ENCODE assay signal across 25 cellular contexts in genomic region chr6:34897130-34897529, GRCh38.
"Had no signal": no experiment of that assay in that cellular context is flagged by ENCODE, and none has a peak within 500 bp of the region (broad histone marks: within the 10 kb centered on the region; RNA-seq: fewer than 3 reads in every experiment).

No MANE protein-coding gene starts in this region.

- H3K9me3 Mint-ChIP-seq: activated naive CD8-positive, alpha-beta T cell treated with anti-CD3 and anti-CD28 coated beads for 36 hours; brain; endodermal cell; nephron; T-helper 1 cell treated with Interleukin-12 subunit alpha and Interleukin-12 subunit beta and Interleukin-4 antibody, amounts not matched to agents 30 μg/mL and 1 μg/mL, for 36 hours had no signal

- H3K27ac ChIP-seq: ascending aorta, lower lobe of right lung, ovary, transverse colon, VCaP had no signal

- H3K36me3 ChIP-seq: ascending aorta, lower lobe of right lung, ovary, transverse colon had no signal

- H3K4me3 ChIP-seq: ascending aorta, lower lobe of right lung, mucosa of descending colon, ovary, transverse colon had no signal

- H3K4me1 ChIP-seq: ascending aorta had no signal

- H3K9me3 ChIP-seq: ascending aorta, lower lobe of right lung, mucosa of descending colon, ovary, transverse colon had no signal

- H3K27me3 ChIP-seq: ascending aorta, ovary, transverse colon had no signal

- DNase-seq: activated CD4-positive, alpha-beta T cell treated with anti-CD3 and anti-CD28 coated beads for 4 hours; activated CD4-positive, alpha-beta T cell treated with anti-CD3 and anti-CD28 coated beads, Interleukin-2, amount 50 U/mL, for 4 hours; activated effector memory CD4-positive, alpha-beta T cell treated with Interleukin-2 at 50 U/mL for 16 hours; activated naive CD4-positive, alpha-beta T cell treated with Interleukin-2 at 50 U/mL for 16 hours; activated naive CD8-positive, alpha-beta T cell treated with anti-CD3 and anti-CD28 coated beads for 36 hours; caudate nucleus; endodermal cell; hippocampal formation; left colon; lower lobe of right lung; mucosa of descending colon; ovary; retina; stimulated activated CD4-positive, alpha-beta T cell treated with anti-CD3 and anti-CD28 coated beads, Interleukin-15, amount 100 ng/mL, for 24 hours; stimulated activated naive CD4-positive, alpha-beta T cell; SW 1271; T-helper 9 cell; transverse colon had no signal

- ATAC-seq: esophagus mucosa, left colon, mucosa of descending colon had no signal

- H3K27me3 Mint-ChIP-seq: activated naive CD8-positive, alpha-beta T cell treated with anti-CD3 and anti-CD28 coated beads for 36 hours; brain; progenitor cell of endocrine pancreas had no signal

- H3K36me3 Mint-ChIP-seq: activated naive CD8-positive, alpha-beta T cell treated with anti-CD3 and anti-CD28 coated beads for 36 hours had no signal

- H3K4me3 Mint-ChIP-seq: activated naive CD8-positive, alpha-beta T cell treated with anti-CD3 and anti-CD28 coated beads for 36 hours; endodermal cell; nephron; T-helper 1 cell treated with Interleukin-12 subunit alpha and Interleukin-12 subunit beta and Interleukin-4 antibody, amounts not matched to agents 30 μg/mL and 1 μg/mL, for 36 hours had no signal

- H3K27ac Mint-ChIP-seq: activated naive CD8-positive, alpha-beta T cell treated with anti-CD3 and anti-CD28 coated beads for 36 hours; brain; endodermal cell; T-helper 1 cell treated with Interleukin-12 subunit alpha and Interleukin-12 subunit beta and Interleukin-4 antibody, amounts not matched to agents 30 μg/mL and 1 μg/mL, for 36 hours had no signal
